ENCODE assay signal across 9 cellular contexts in genomic region chr7:26375604-26376207, GRCh38.
A peak's percentile ranks its signal among the peaks of the same experiment; 100 is the strongest.
DNase-seq lines count a peak whose midpoint lies in the region; ATAC-seq and TF ChIP-seq lines count a peak whose summit lies in the region.
"Had no signal": no experiment of that assay in that cellular context is flagged by ENCODE, and none has a peak within 500 bp of the region (broad histone marks: within the 10 kb centered on the region; RNA-seq: fewer than 3 reads in every experiment).

No MANE protein-coding gene starts in this region.

- no peaks in the 10 kb centered on the region for H3K27me3 ChIP-seq in vagina

- H3K9me3 ChIP-seq in vagina, result no peaks in the 10 kb centered on the region
- H3K9me3 ChIP-seq: SJSA1 had no signal

- DNase-seq in NCI-H2227 treated with DMSO at 0.1 percent for 48 hours (lab: John Stamatoyannopoulos, UW), result peak; percentile 63
- DNase-seq in NCI-H2227 (lab: John Stamatoyannopoulos, UW; ENCODE audit: unreplicated experiment), result no peak
- peak; percentile 64 to 74 for DNase-seq in SHP77 (lab: John Stamatoyannopoulos, UW)
- peak; percentile 66 for DNase-seq in islet precursor cell
- no peak for DNase-seq in vagina (ENCODE audit: extremely low spot score in 2 of 2)
- no peak for DNase-seq in T1000 (lab: John Stamatoyannopoulos, UW)
- no peak for DNase-seq in CD1c-positive myeloid dendritic cell (ENCODE audit: extremely low spot score)

- peaks cover 21% of the 10 kb centered on the region for H3K4me1 ChIP-seq in vagina
- H3K4me1 ChIP-seq: SJSA1 had no signal

- intact Hi-C loops in vagina (cut with DNase I), result loop anchor here (2.0 to 10.0 kb wide), 2 partner anchors 291 to 489 kb away; partner anchors contain the start of gene SKAP2

- H3K4me3 ChIP-seq in vagina, result peak overlapping the region; percentile 38 to 40
- H3K4me3 ChIP-seq: SJSA1 had no signal

- ATAC-seq in HG02981 (IDR thresholded peaks at IDR 0.05; ENCODE audit: unreplicated experiment), result peak; percentile 26

- no peak for TF ChIP-seq CTCF in vagina (IDR thresholded peaks at IDR 0.05)

- peak overlapping the region; percentile 1 for H3K27ac ChIP-seq in vagina
- H3K27ac ChIP-seq: SJSA1 had no signal

- no peak for TF ChIP-seq POLR2A in vagina (IDR thresholded peaks at IDR 0.05)

- no peaks in the 10 kb centered on the region for H3K36me3 ChIP-seq in vagina
- H3K36me3 ChIP-seq: SJSA1 had no signal

Comparison
In these comparisons a context has a peak if more than half of its experiments do, and no peak if none do; other contexts are left out.
1. DNase-seq: peak in NCI-H2227 treated with DMSO at 0.1 percent for 48 hours (single experiment), SHP77 (2 of 2) and islet precursor cell (single experiment); none in NCI-H2227 (single experiment), vagina (0 of 2), T1000 (single experiment) and CD1c-positive myeloid dendritic cell (single experiment).